Comparison of ENCODE assay signal across 8 cellular contexts in the genomic region with DNA sequence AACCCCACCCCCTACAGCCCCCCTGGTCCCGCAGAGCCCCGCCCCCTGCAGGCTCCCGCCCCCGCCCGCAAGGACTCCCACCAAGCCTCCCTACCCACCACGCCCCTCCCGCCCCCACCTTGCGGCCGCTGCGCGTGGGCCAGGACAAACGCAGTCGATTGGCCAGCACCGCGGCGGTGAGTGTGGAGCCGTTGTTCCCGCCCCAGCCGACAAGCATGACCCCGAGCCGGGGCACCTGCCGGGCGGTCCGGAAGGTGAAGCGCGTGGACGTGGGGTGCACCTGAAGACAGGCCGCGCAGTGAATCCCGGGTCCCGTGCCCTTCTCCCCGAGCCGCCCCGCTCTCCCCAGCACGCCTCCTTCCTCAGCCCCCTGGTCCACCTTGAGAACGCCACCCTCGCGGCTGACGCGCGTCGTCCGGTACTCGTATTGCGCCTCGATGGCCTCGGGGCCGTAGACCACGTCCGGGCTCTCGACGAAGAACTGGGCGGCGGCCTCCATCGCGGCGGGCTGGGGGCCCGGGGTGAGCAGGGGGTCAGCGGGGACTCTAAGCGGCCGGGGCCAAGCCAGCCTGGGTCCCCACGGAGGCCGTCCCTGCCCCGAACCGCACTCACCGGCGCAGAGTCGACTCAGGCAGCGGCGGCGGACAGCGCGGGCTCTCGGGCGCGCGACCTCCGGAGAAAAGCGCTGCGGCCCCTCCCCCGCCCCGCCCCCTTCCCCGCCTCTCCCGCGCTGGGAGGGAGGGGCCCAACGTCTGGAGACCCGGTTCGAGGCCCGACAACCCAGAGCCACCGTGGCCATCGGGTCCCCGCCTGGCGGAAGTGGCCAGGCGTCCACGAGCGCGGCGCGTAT. TPM values are rescaled to one million over a fixed set of nuclear protein-coding genes. Genes with fewer than 3 reads are reported as not detected.
A peak's percentile ranks its signal among the peaks of the same experiment; 100 is the strongest.
DNase-seq lines count a peak whose midpoint lies in the region; ATAC-seq, FAIRE-seq and TF ChIP-seq lines count a peak whose summit lies in the region.

A gene (minus strand): TSS at position 653 of the 850 bp plus-strand sequence. CDS start 154 bp downstream, at position 499.

- ATAC-seq in Right ventricle myocardium inferior = peak; percentile 49
- ATAC-seq in pancreas = peak; percentile 49 to 62 (median 55)
- no peak for ATAC-seq in HG03378 (IDR thresholded peaks at IDR 0.05; ENCODE audit: unreplicated experiment)

- H3K4me3 Mint-ChIP-seq in activated naive CD8-positive, alpha-beta T cell = peak within 1 kb of the TSS; percentile 69

- no peak for FAIRE-seq in pancreas (lab: Jason Lieb, UNC)

- peak within 1 kb of the TSS; percentile 70 to 83 (median 78) for H3K27ac ChIP-seq in pancreas

- no peaks in the 10 kb centered on the region for H3K9me3 Mint-ChIP-seq in activated naive CD8-positive, alpha-beta T cell (ENCODE audit: low read depth)

- no peaks in the 10 kb centered on the region for H3K27me3 Mint-ChIP-seq in activated naive CD8-positive, alpha-beta T cell

- H3K4me1 Mint-ChIP-seq in activated naive CD8-positive, alpha-beta T cell (ENCODE audit: low read depth) = peaks cover 20% of the 10 kb centered on the region

- H3K36me3 Mint-ChIP-seq in activated naive CD8-positive, alpha-beta T cell = no peaks in the 10 kb centered on the region

- peak; percentile 8 for DNase-seq in NOMO-1 treated with DMSO at 0.1 percent for 48 hours (lab: John Stamatoyannopoulos, UW; ENCODE audit: unreplicated experiment)
- DNase-seq in NOMO-1 treated with dmso at 0.1 percent for 144 hours (lab: John Stamatoyannopoulos, UW; ENCODE audit: unreplicated experiment) = no peak
- peak; percentile 40 for DNase-seq in OCI-M2 (lab: John Stamatoyannopoulos, UW; ENCODE audit: unreplicated experiment)
- peak; percentile 78 for DNase-seq in Right ventricle myocardium inferior (ENCODE audit: missing footprints)
- DNase-seq in pancreas = peak in 4 of 6 donors; percentile 51 to 90 (median 73)
- DNase-seq in putamen (ENCODE audit: low spot score) = no peak

- H3K27ac Mint-ChIP-seq in activated naive CD8-positive, alpha-beta T cell = no peak within 1 kb of the TSS

- peak within 1 kb of the TSS; percentile 20 to 57 (median 38) for H3K4me3 ChIP-seq in pancreas

- 1% methylated on average over 77 to 96 of the region's 99 CpGs for WGBS in pancreas, 2 donors

- H3K9me3 ChIP-seq in pancreas = no peaks in the 10 kb centered on the region

- H3K36me3 ChIP-seq in pancreas = no peaks in the 10 kb centered on the region

- intact Hi-C loops in Right ventricle myocardium inferior (cut with DNase I) (no loop called here), pancreas (cut with DNase I) (no loop called here)

- peaks cover 0 to 11% (median 0%) of the 10 kb centered on the region in 3 donors for H3K4me1 ChIP-seq in pancreas

- no peak for TF ChIP-seq CTCF in pancreas (IDR thresholded peaks at IDR 0.05)

- no peaks in the 10 kb centered on the region for H3K27me3 ChIP-seq in pancreas

RNA-seq across cellular contexts. Expression of the gene that starts here (rescaled TPM):
- total RNA-seq in Right ventricle myocardium inferior (26.0 TPM), pancreas (10 to 100 TPM; 26.1 to 58.4 (median 44.7) TPM)
- 100 to 1,000 TPM; 187 to 309 TPM for polyA plus RNA-seq in pancreas

Comparison
In these comparisons a context has a peak if more than half of its experiments do, and no peak if none do; other contexts are left out.
1. DNase-seq: peak in NOMO-1 treated with DMSO at 0.1 percent for 48 hours (single experiment), OCI-M2 (single experiment), Right ventricle myocardium inferior (single experiment) and pancreas (4 of 6); none in NOMO-1 treated with dmso at 0.1 percent for 144 hours (single experiment) and putamen (single experiment).